Comparison of ENCODE assay signal across 20 cellular contexts in the genomic region with DNA sequence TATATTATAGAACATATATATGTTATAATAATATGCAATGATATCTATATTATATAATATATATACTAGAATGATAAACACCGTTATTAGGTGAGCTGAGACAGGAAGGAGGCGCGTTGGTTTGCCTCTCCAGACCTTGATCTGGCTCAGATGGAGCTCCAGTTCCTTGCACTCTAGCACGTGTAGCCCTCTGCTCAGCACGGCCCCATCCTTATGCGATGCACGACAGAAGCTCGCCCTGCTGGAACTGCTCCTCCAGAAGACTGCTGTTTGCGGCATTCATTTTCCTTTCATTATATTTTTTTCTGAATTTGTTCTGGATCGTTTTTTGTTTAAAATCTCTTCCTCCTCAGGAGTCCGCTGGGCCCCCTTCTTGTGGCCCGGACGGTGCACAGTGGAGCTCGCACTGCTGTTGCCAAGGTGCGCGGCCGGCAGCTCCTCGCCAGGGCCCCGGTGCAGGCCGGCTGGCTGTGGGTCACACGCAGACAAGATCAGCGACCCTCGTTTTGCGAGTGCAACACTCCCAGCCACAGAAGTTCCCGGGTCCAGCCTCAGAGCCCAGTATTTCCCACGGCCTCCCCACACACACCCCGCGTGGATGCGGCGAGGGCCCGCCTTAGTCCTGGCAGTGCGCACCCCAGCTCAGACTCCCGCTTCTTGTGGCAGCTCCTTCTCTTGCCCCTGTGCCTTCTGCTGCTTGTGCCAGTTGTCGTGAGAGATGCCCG.
DNase-seq lines count a peak whose midpoint lies in the region; ATAC-seq and TF ChIP-seq lines count a peak whose summit lies in the region.
"Had no signal": no experiment of that assay in that cellular context is flagged by ENCODE, and none has a peak within 500 bp of the region (broad histone marks: within the 10 kb centered on the region; RNA-seq: fewer than 3 reads in every experiment).

No MANE protein-coding gene starts in this region.

- no peaks in the 10 kb centered on the region for H3K9me3 Mint-ChIP-seq in chondrocyte (ENCODE audit: low read depth)

- H3K36me3 Mint-ChIP-seq in chondrocyte (ENCODE audit: low read depth), result no peaks in the 10 kb centered on the region

- no peak overlapping the region for H3K27ac Mint-ChIP-seq in chondrocyte (ENCODE audit: unreplicated experiment)
- H3K27ac Mint-ChIP-seq: naive thymus-derived CD4-positive, alpha-beta T cell had no signal

- ATAC-seq in HG03066 (IDR thresholded peaks at IDR 0.05; ENCODE audit: low read depth, unreplicated experiment), result peak; percentile 55
- ATAC-seq in GM21528 (IDR thresholded peaks at IDR 0.05; ENCODE audit: low FRiP score, unreplicated experiment), result no peak
- ATAC-seq in HG02973 (IDR thresholded peaks at IDR 0.05; ENCODE audit: unreplicated experiment), result no peak
- ATAC-seq: naive thymus-derived CD4-positive, alpha-beta T cell had no signal

- DNase-seq in activated gamma-delta T cell (lab: John Stamatoyannopoulos, UW) (peak; percentile 5), activated gamma-delta T cell treated with Interleukin-2 at 50 U/mL for 16 hours (no peak), chondrocyte (ENCODE audit: low spot score) (peak; percentile 89), retina (peak; percentile 65)
- no peak for DNase-seq in activated CD4-positive, alpha-beta T cell treated with anti-CD3 and anti-CD28 coated beads for 1 hour
- DNase-seq: activated CD4-positive, CD25-positive, alpha-beta regulatory T cell; effector memory CD4-positive, alpha-beta T cell; GDM1; glutamatergic neuron; GOT3; naive thymus-derived CD4-positive, alpha-beta T cell; NCI-H1092 treated with DMSO at 0.1 percent for 48 hours; NCI-H510A; SIG-M5; small intestine; stimulated activated CD8-positive, alpha-beta memory T cell treated with anti-CD3 and anti-CD28 coated beads, Interleukin-4, amount 100 ng/mL, for 48 hours; T-helper 2 cell had no signal

- H3K4me1 Mint-ChIP-seq in chondrocyte (ENCODE audit: low read depth), result no peaks in the 10 kb centered on the region

- H3K27me3 Mint-ChIP-seq in chondrocyte (ENCODE audit: low read depth), result peaks cover 3% of the 10 kb centered on the region

- no peak for TF ChIP-seq CTCF in chondrocyte (IDR thresholded peaks at IDR 0.05)

- H3K4me3 Mint-ChIP-seq in chondrocyte (ENCODE audit: unreplicated experiment), result no peak overlapping the region

Comparison
In these comparisons a context has a peak if more than half of its experiments do, and no peak if none do; other contexts are left out.
1. DNase-seq: peak in activated gamma-delta T cell (single experiment), chondrocyte (single experiment) and retina (single experiment); none in activated gamma-delta T cell treated with Interleukin-2 at 50 U/mL for 16 hours (single experiment) and activated CD4-positive, alpha-beta T cell treated with anti-CD3 and anti-CD28 coated beads for 1 hour (single experiment).